In the genomic region with DNA sequence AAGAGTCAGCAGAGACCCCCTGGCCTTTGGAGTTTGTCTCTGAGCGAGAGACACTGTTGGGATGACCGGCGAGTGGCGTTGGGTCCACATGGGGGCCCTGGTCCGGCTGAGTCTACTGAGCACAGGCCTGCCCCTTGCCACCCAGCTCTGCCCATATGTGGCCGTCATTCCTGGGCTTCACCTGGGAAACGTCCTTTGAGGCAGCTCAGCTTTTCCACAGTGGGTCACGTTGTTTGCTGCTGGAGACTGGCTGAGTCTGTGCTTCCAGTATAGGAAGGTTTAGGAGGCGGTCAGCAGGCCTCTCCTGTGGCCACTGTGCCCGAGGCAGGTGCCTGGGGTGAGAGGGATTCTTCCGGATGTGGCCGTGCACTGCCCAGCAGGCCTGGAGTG, we compare ENCODE assay signal across 1 cellular context.
A peak's percentile ranks its signal among the peaks of the same experiment; 100 is the strongest.
TF ChIP-seq lines count a peak whose summit lies in the region.

No MANE protein-coding gene starts in this region.

TF ChIP-seq in K562, 482 proteins besides CTCF, POLR2A, EP300 and RAD21:
- no peak for TF ChIP-seq TRIM28 (IDR thresholded peaks at IDR 0.05)
- TF ChIP-seq BHLHE40 (IDR thresholded peaks at IDR 0.05; ENCODE audit: low read length) = no peak
- TF ChIP-seq ZNF175 (CRISPR knock-in tag; IDR thresholded peaks at IDR 0.05; ENCODE audit: low read depth) = 0 out of 2 replicates have a peak, but pooled peaks have one; percentile 1
